Comparison of ENCODE assay signal across 16 cellular contexts in genomic region chr10:52616420-52616764, GRCh38.
DNase-seq lines count a peak whose midpoint lies in the region; ATAC-seq, FAIRE-seq and TF ChIP-seq lines count a peak whose summit lies in the region.
"Had no signal": no experiment of that assay in that cellular context is flagged by ENCODE, and none has a peak within 500 bp of the region (broad histone marks: within the 10 kb centered on the region; RNA-seq: fewer than 3 reads in every experiment).

No MANE protein-coding gene starts in this region.

- H2BK12ac ChIP-seq in H1 (ENCODE audit: low read depth, low read length) = no peak overlapping the region

- H3K4me1 ChIP-seq in GM23248 (ENCODE audit: insufficient read depth) = peaks cover 46% of the 10 kb centered on the region
- peaks cover 8% of the 10 kb centered on the region for H3K4me1 ChIP-seq in IMR-90 (ENCODE audit: control insufficient read depth, insufficient read depth, low read length)
- no peaks in the 10 kb centered on the region for H3K4me1 ChIP-seq in H1 (replicated peaks in 1 of 4; ENCODE audit: control insufficient read depth in 3 of 4, insufficient read depth in 4 of 4, low read length in 3 of 4)
- H3K4me1 ChIP-seq in osteoblast (ENCODE audit: insufficient read depth, low read length) = peaks cover 10% of the 10 kb centered on the region

- H2BK20ac ChIP-seq in IMR-90 (ENCODE audit: low read depth, low read length) = peak overlapping the region; percentile 41
- no peak overlapping the region for H2BK20ac ChIP-seq in H1 (ENCODE audit: low read length)

- H2BK120ac ChIP-seq in IMR-90 (ENCODE audit: low read depth, low read length) (peak overlapping the region; percentile 89), H1 (replicated peaks; ENCODE audit: low read depth, low read length) (no peak overlapping the region)

- H2AK9ac ChIP-seq in IMR-90 (replicated peaks; ENCODE audit: low read depth, low read length, poor library complexity) = no peak overlapping the region

- H3K14ac ChIP-seq in IMR-90 (replicated peaks; ENCODE audit: low read depth, low read length) = peak overlapping the region; percentile 12; the same call in 1 of the 2 replicates
- H3K14ac ChIP-seq in H1 (ENCODE audit: insufficient read length) = no peak overlapping the region

- BruUV-seq in IMR-90 (replicated peaks; lab: Mats Ljungman, UMichigan) = no TSS peak

- H3K27ac ChIP-seq in GM23248 (peak overlapping the region; percentile 38), IMR-90 (ENCODE audit: insufficient read depth, low read length) (peak overlapping the region; percentile 47; the same call in 1 of the 2 replicates), H1 (ENCODE audit: low read depth, low read length) (no peak overlapping the region), osteoblast (ENCODE audit: low read depth, low read length) (no peak overlapping the region)

- H3K27me3 ChIP-seq in GM23248 (replicated peaks; ENCODE audit: insufficient read depth) = no peaks in the 10 kb centered on the region
- no peaks in the 10 kb centered on the region for H3K27me3 ChIP-seq in IMR-90 (ENCODE audit: control insufficient read depth, insufficient read depth, low read length)
- no peaks in the 10 kb centered on the region for H3K27me3 ChIP-seq in H1 (replicated peaks in 1 of 4; ENCODE audit: control insufficient read depth in 3 of 4, extremely low read depth in 1 of 4, insufficient read depth in 3 of 4, low read length in 3 of 4)
- no peaks in the 10 kb centered on the region for H3K27me3 ChIP-seq in osteoblast (ENCODE audit: insufficient read depth, low read length)
- H3K27me3 ChIP-seq: BE2C had no signal

- DNase-seq in GM23248 (peak; percentile 22), IMR-90 (no peak), H1 (ENCODE audit: low read depth in 1 of 2, low spot score in 2 of 2) (no peak), osteoblast (ENCODE audit: insufficient read length, low spot score, missing footprints) (no peak), cortex of kidney (lab: John Stamatoyannopoulos, UW) (no peak), NCI-H2196 (lab: John Stamatoyannopoulos, UW; ENCODE audit: unreplicated experiment) (no peak)
- DNase-seq: BE2C; C1 segment of cervical spinal cord; CD4-positive, CD25-positive, alpha-beta regulatory T cell; CD8-positive, alpha-beta memory T cell; COR-L47; DMS 273 treated with DMSO at 0.1 percent for 48 hours; GF-D8; KG1 had no signal

- H3K36me3 ChIP-seq in GM23248 (ENCODE audit: low read depth) = no peaks in the 10 kb centered on the region
- H3K36me3 ChIP-seq in IMR-90 (ENCODE audit: control insufficient read depth, insufficient read depth, low read length) = no peaks in the 10 kb centered on the region
- H3K36me3 ChIP-seq in H1 (ENCODE audit: control insufficient read depth in 2 of 4, insufficient read depth in 4 of 4, low read length in 3 of 4) = no peaks in the 10 kb centered on the region
- no peaks in the 10 kb centered on the region for H3K36me3 ChIP-seq in osteoblast (ENCODE audit: insufficient read depth, low read length)
- H3K36me3 ChIP-seq: BE2C had no signal

- CTCF ChIA-PET in IMR-90 (lab: Yijun Ruan, JAX) (interaction anchor here (0.9 kb wide), 1 partner anchor 10 kb away, joined by 4 read pairs; no protein-coding TSS in a partner anchor), H1 (lab: Charles Lee; ENCODE audit: partially characterized antibody) (interaction anchor here (1.2 kb wide), 1 partner anchor 28 kb away, joined by 3 read pairs; no protein-coding TSS in a partner anchor)

- H3K4me2 ChIP-seq in GM23248 (ENCODE audit: unreplicated experiment) = peak overlapping the region; percentile 44
- H3K4me2 ChIP-seq in IMR-90 (ENCODE audit: low read depth, low read length) = no peak overlapping the region
- no peak overlapping the region for H3K4me2 ChIP-seq in H1 (ENCODE audit: insufficient read depth in 1 of 2, low read depth in 2 of 2, low read length in 2 of 2)
- H3K4me2 ChIP-seq in osteoblast (ENCODE audit: insufficient read depth, low read length) = no peak overlapping the region

- peak overlapping the region; percentile 92 for H3K18ac ChIP-seq in IMR-90 (ENCODE audit: low read depth, low read length)
- H3K18ac ChIP-seq in H1 (ENCODE audit: extremely low read depth, low read length) = no peak overlapping the region

- H3K79me2 ChIP-seq in GM23248 (ENCODE audit: insufficient read depth) = no peaks in the 10 kb centered on the region
- no peaks in the 10 kb centered on the region for H3K79me2 ChIP-seq in H1 (ENCODE audit: control insufficient read depth in 1 of 2, insufficient read depth in 2 of 2, low read length in 2 of 2)
- no peaks in the 10 kb centered on the region for H3K79me2 ChIP-seq in osteoblast (ENCODE audit: insufficient read depth, low read length)

- H3K4ac ChIP-seq in IMR-90 (ENCODE audit: low read depth, low read length) (peak overlapping the region; percentile 68; the same call in 1 of the 2 replicates), H1 (replicated peaks; ENCODE audit: insufficient read length, low read depth, low read length) (no peak overlapping the region)

- H2BK15ac ChIP-seq in IMR-90 (ENCODE audit: low read depth, low read length) (peak overlapping the region; percentile 74; the same call in 1 of the 3 replicates), H1 (ENCODE audit: low read length) (no peak overlapping the region)

- peak overlapping the region; percentile 36 for H2AFZ ChIP-seq in GM23248
- H2AFZ ChIP-seq in IMR-90 (replicated peaks; ENCODE audit: low read length, poor library complexity) = no peak overlapping the region
- peak overlapping the region; percentile 32; the same call in 1 of the 2 replicates for H2AFZ ChIP-seq in H1 (ENCODE audit: low read length)
- H2AFZ ChIP-seq in osteoblast (ENCODE audit: low read length) = peak overlapping the region; percentile 36

- no peak for FAIRE-seq in H1 (lab: Jason Lieb, UNC)
- FAIRE-seq: HTR-8/SVneo had no signal

- no peak overlapping the region for H3K56ac ChIP-seq in IMR-90 (ENCODE audit: extremely low read depth, insufficient read depth, low read length)
- H3K56ac ChIP-seq in H1 (replicated peaks; ENCODE audit: insufficient read length, low read depth, low read length) = no peak overlapping the region

- dilution Hi-C loops in IMR-90 (cut with HindIII; ENCODE audit: low sequenced_read_pairs, unreplicated experiment) = no loop called here

- H3K79me1 ChIP-seq in IMR-90 (ENCODE audit: low read depth in 1 of 2, low read length in 2 of 2) (no peaks in the 10 kb centered on the region), H1 (ENCODE audit: low read depth, low read length) (no peaks in the 10 kb centered on the region)

- H2BK5ac ChIP-seq in IMR-90 (ENCODE audit: low read depth, low read length, poor library complexity, severe bottlenecking) (peak overlapping the region; percentile 62), H1 (ENCODE audit: low read depth, low read length) (no peak overlapping the region)

- intact Hi-C loops in IMR-90 (cut with micrococcal nuclease) = no loop called here

- TF ChIP-seq EP300 in H1 (IDR thresholded peaks at IDR 0.05; ENCODE audit: borderline replicate concordance in 1 of 2, low read depth in 2 of 2, low read length in 2 of 2) = no peak

- no peak for TF ChIP-seq POLR2A in IMR-90 (IDR thresholded peaks at IDR 0.05; ENCODE audit: low read depth, low read length)
- TF ChIP-seq POLR2A in H1 (IDR thresholded peaks at IDR 0.05; ENCODE audit: control extremely low read depth in 1 of 2, low read depth in 2 of 2, low read length in 2 of 2) = no peak

- H3K23me2 ChIP-seq in H1 (ENCODE audit: low read depth, low read length) = no peaks in the 10 kb centered on the region

- H2AK5ac ChIP-seq in IMR-90 (ENCODE audit: low read depth, low read length) (no peak overlapping the region), H1 (ENCODE audit: low read depth, low read length) (no peak overlapping the region)

- H3K9me3 ChIP-seq in GM23248 (ENCODE audit: low read depth) (no peaks in the 10 kb centered on the region), IMR-90 (ENCODE audit: control insufficient read depth, insufficient read depth, low read length) (no peaks in the 10 kb centered on the region), H1 (ENCODE audit: insufficient read depth in 2 of 2, low read depth in 1 of 2, low read length in 1 of 2) (no peaks in the 10 kb centered on the region), osteoblast (ENCODE audit: low read depth, low read length) (no peaks in the 10 kb centered on the region)
- H3K9me3 ChIP-seq: BE2C had no signal

- no peaks in the 10 kb centered on the region for H3K9me2 ChIP-seq in GM23248 (ENCODE audit: insufficient read depth)

- TF ChIP-seq RAD21 in IMR-90 (IDR thresholded peaks at IDR 0.05; ENCODE audit: low read length) (no peak), H1 (IDR thresholded peaks at IDR 0.05 in 1 of 2, conservative IDR thresholded peaks at IDR 0.05 in 1 of 2; ENCODE audit: low read depth in 2 of 2, low read length in 2 of 2) (no peak)

- peak; percentile 22; the same call in 1 of the 2 replicates for ATAC-seq in IMR-90 (ENCODE audit: low read depth)
- no peak for ATAC-seq in GM18909 (IDR thresholded peaks at IDR 0.05; ENCODE audit: poor library complexity, unreplicated experiment)

- H4K20me1 ChIP-seq in GM23248 (ENCODE audit: insufficient read depth) (no peaks in the 10 kb centered on the region), IMR-90 (ENCODE audit: insufficient read depth, low read length) (no peaks in the 10 kb centered on the region), H1 (replicated peaks in 1 of 2; ENCODE audit: control insufficient read depth in 1 of 2, insufficient read depth in 2 of 2, low read length in 2 of 2) (no peaks in the 10 kb centered on the region), osteoblast (ENCODE audit: insufficient read depth, low read length) (no peaks in the 10 kb centered on the region)

- no peak overlapping the region for H3K9ac ChIP-seq in GM23248
- H3K9ac ChIP-seq in IMR-90 (ENCODE audit: low read depth, low read length) = no peak overlapping the region
- no peak overlapping the region for H3K9ac ChIP-seq in H1 (replicated peaks in 1 of 4; ENCODE audit: extremely low read depth in 1 of 4, low read depth in 3 of 4, low read length in 3 of 4)

- in situ Hi-C loops in GM23248 (cut with MboI) (no loop called here), IMR-90 (cut with MboI; ENCODE audit: low sequenced_read_pairs) (no loop called here)

- peaks cover 24% of the 10 kb centered on the region for H3F3A ChIP-seq in GM23248 (ENCODE audit: insufficient read depth)

- peak overlapping the region in 1 of 2 experiments; percentile 64; a peak in 3 of 4 replicates for H4K8ac ChIP-seq in IMR-90 (ENCODE audit: low read depth in 2 of 2, low read length in 2 of 2)
- H4K8ac ChIP-seq in H1 (ENCODE audit: extremely low read depth, insufficient read depth, low read length) = no peak overlapping the region

- no peaks in the 10 kb centered on the region for H3K9me1 ChIP-seq in IMR-90 (ENCODE audit: insufficient read depth, low read length)

- WGBS in GM23248 (ENCODE audit: low coverage in 1 of 2, low lambda C conversion rate in 2 of 2, missing lambda C conversion rate in 2 of 2), 2 experiments = 57 to 76% methylated on average over 1 of the region's 1 CpG
- no CpG with 5 or more reads among the region's 1 CpG for WGBS in IMR-90 (ENCODE audit: extremely low coverage in 2 of 2, insufficient read length in 1 of 2), 2 experiments
- 57% methylated on average over 1 of the region's 1 CpG; no CpG with 5 or more reads in 1 of the 2 experiments for WGBS in H1 (ENCODE audit: extremely low coverage in 1 of 2, insufficient coverage in 1 of 2, insufficient read length in 1 of 2, insufficient replicate concordance in 2 of 2, low coverage in 1 of 2, low lambda C conversion rate in 2 of 2, missing lambda C conversion rate in 1 of 2), 2 experiments

- H4K91ac ChIP-seq in IMR-90 (ENCODE audit: insufficient read depth, low read depth, low read length) (peak overlapping the region; percentile 49; the same call in 1 of the 2 replicates), H1 (replicated peaks; ENCODE audit: insufficient read length, low read length) (no peak overlapping the region)

- TF ChIP-seq CTCF in IMR-90 (conservative IDR thresholded peaks at IDR 0.05; ENCODE audit: low read depth, low read length) (no peak), H1 (IDR thresholded peaks at IDR 0.05; ENCODE audit: control extremely low read depth in 1 of 3, insufficient read depth in 1 of 3, low read depth in 1 of 3, low read length in 3 of 3) (no peak), osteoblast (IDR thresholded peaks at IDR 0.05; ENCODE audit: extremely low read depth, low read depth, low read length) (no peak)

- H3K23ac ChIP-seq in IMR-90 (ENCODE audit: low read depth, low read length) (peak overlapping the region; percentile 39; the same call in 1 of the 2 replicates), H1 (ENCODE audit: insufficient read length) (no peak overlapping the region)

- H4K5ac ChIP-seq in IMR-90 (ENCODE audit: low read depth, low read length) (peak overlapping the region; percentile 80; the same call in 1 of the 2 replicates), H1 (ENCODE audit: insufficient read length, low read depth, low read length) (no peak overlapping the region)

- POLR2A ChIA-PET in IMR-90 (lab: Charles Lee; ENCODE audit: unreplicated experiment) = no interaction called here
- POLR2A ChIA-PET in H1 (lab: Charles Lee; ENCODE audit: partially characterized antibody) = no interaction called here

- H3K4me3 ChIP-seq in GM23248 = no peak overlapping the region
- no peak overlapping the region for H3K4me3 ChIP-seq in IMR-90 (ENCODE audit: insufficient read depth, low read depth, low read length)
- H3K4me3 ChIP-seq in H1 (ENCODE audit: extremely low read depth in 1 of 4, insufficient read depth in 2 of 4, low read depth in 3 of 4, low read length in 4 of 4) = no peak overlapping the region
- H3K4me3 ChIP-seq in osteoblast (ENCODE audit: insufficient read depth, low read length) = no peak overlapping the region

Comparison
In these comparisons a context has a peak if more than half of its experiments do, and no peak if none do; other contexts are left out.
1. H3K27ac ChIP-seq: peak in GM23248 (single experiment) and IMR-90 (single experiment); none in H1 (single experiment) and osteoblast (single experiment).